30 cellular contexts compared by ENCODE assay signal in genomic region chrX:39002466-39002865, GRCh38.
"Had no signal": no experiment of that assay in that cellular context is flagged by ENCODE, and none has a peak within 500 bp of the region (broad histone marks: within the 10 kb centered on the region; RNA-seq: fewer than 3 reads in every experiment).

No MANE protein-coding gene starts in this region.

- ATAC-seq: activated CD8-positive, alpha-beta T cell treated with anti-CD3 and anti-CD28 coated beads, Interleukin-2, amount 10 ng/mL, durations not matched to agents 7 days and 5 days; activated naive CD4-positive, alpha-beta T cell treated with anti-CD3 and anti-CD28 coated beads, Interleukin-2, amount 50 U/mL, for 72 hours had no signal

- H3K36me3 ChIP-seq: brain microvascular endothelial cell, SJCRH30, WERI-Rb-1 had no signal

- H3K36me3 Mint-ChIP-seq: activated naive CD4-positive, alpha-beta T cell treated with anti-CD3 and anti-CD28 coated beads, Interleukin-2, amount 50 U/mL, for 72 hours had no signal

- H3K27ac ChIP-seq: brain microvascular endothelial cell, PC-9, SJCRH30, SK-N-MC, WERI-Rb-1 had no signal

- H3K27me3 Mint-ChIP-seq: activated CD4-positive, alpha-beta T cell treated with anti-CD3 and anti-CD28 coated beads, Interleukin-2, amount 10 ng/mL, durations not matched to agents 24 days and 14 days had no signal

- H3K27me3 ChIP-seq: brain microvascular endothelial cell, SJCRH30 had no signal

- H3K4me3 Mint-ChIP-seq: activated CD4-positive, alpha-beta T cell treated with anti-CD3 and anti-CD28 coated beads, Interleukin-2, amount 10 ng/mL, durations not matched to agents 24 days and 14 days; activated CD8-positive, alpha-beta T cell treated with anti-CD3 and anti-CD28 coated beads, Interleukin-2, amount 10 ng/mL, durations not matched to agents 7 days and 5 days; activated naive CD4-positive, alpha-beta T cell treated with anti-CD3 and anti-CD28 coated beads for 36 hours; activated T-cell treated with anti-CD3 and anti-CD28 coated beads, Interleukin-2, amount 50 U/mL, for 24 hours; activated T-helper 1 cell treated with anti-CD3 and anti-CD28 coated beads, Interleukin-12 subunit alpha, Interleukin-12 subunit beta, Interleukin-2, Interleukin-4 antibody, amounts not matched to agents 30 ng/mL and 10 ng/mL and 1 ng/mL, durations not matched to agents 14 hours and 24 hours and 36 hours had no signal

- H3K4me2 ChIP-seq: PC-9 had no signal

- H3K9me3 ChIP-seq: SJCRH30 had no signal

- H3K4me1 Mint-ChIP-seq: activated CD4-positive, alpha-beta T cell treated with anti-CD3 and anti-CD28 coated beads, Interleukin-2, amount 10 ng/mL, durations not matched to agents 24 days and 14 days had no signal

- H2AFZ ChIP-seq: PC-9 had no signal

- H3K27ac Mint-ChIP-seq: activated CD4-positive, alpha-beta T cell treated with anti-CD3 and anti-CD28 coated beads, Interleukin-2, amount 10 ng/mL, durations not matched to agents 24 days and 14 days; activated CD8-positive, alpha-beta T cell treated with anti-CD3 and anti-CD28 coated beads, Interleukin-2, amount 10 ng/mL, durations not matched to agents 7 days and 5 days; activated naive CD4-positive, alpha-beta T cell treated with anti-CD3 and anti-CD28 coated beads for 36 hours; activated naive CD4-positive, alpha-beta T cell treated with anti-CD3 and anti-CD28 coated beads, Interleukin-2, amount 50 U/mL, for 72 hours; activated T-cell treated with anti-CD3 and anti-CD28 coated beads, Interleukin-2, amount 50 U/mL, for 24 hours; activated T-helper 1 cell treated with anti-CD3 and anti-CD28 coated beads, Interleukin-12 subunit alpha, Interleukin-12 subunit beta, Interleukin-2, Interleukin-4 antibody, amounts not matched to agents 30 ng/mL and 10 ng/mL and 1 ng/mL, durations not matched to agents 14 hours and 24 hours and 36 hours had no signal

- H3K9me3 Mint-ChIP-seq: activated CD4-positive, alpha-beta T cell treated with anti-CD3 and anti-CD28 coated beads, Interleukin-2, amount 10 ng/mL, durations not matched to agents 24 days and 14 days; activated naive CD4-positive, alpha-beta T cell treated with anti-CD3 and anti-CD28 coated beads for 36 hours; activated T-cell treated with anti-CD3 and anti-CD28 coated beads, Interleukin-2, amount 50 U/mL, for 24 hours; activated T-helper 1 cell treated with anti-CD3 and anti-CD28 coated beads, Interleukin-12 subunit alpha, Interleukin-12 subunit beta, Interleukin-2, Interleukin-4 antibody, amounts not matched to agents 30 ng/mL and 10 ng/mL and 1 ng/mL, durations not matched to agents 14 hours and 24 hours and 36 hours had no signal

- DNase-seq: activated CD4-positive, alpha-beta T cell treated with anti-CD3 and anti-CD28 coated beads, Interleukin-2, amount 10 ng/mL, durations not matched to agents 24 days and 14 days; activated CD4-positive, alpha-beta T cell treated with anti-CD3 and anti-CD28 coated beads, Interleukin-2, amount 50 U/mL, for 4 hours; activated CD8-positive, alpha-beta T cell treated with anti-CD3 and anti-CD28 coated beads, Interleukin-2, amount 10 ng/mL, durations not matched to agents 7 days and 5 days; activated gamma-delta T cell treated with Interleukin-2 at 50 U/mL for 16 hours; activated naive CD4-positive, alpha-beta T cell treated with anti-CD3 and anti-CD28 coated beads for 36 hours; activated T-cell treated with anti-CD3 and anti-CD28 coated beads, Interleukin-2, amount 50 U/mL, for 24 hours; anterior cingulate cortex; brain microvascular endothelial cell; central memory CD4-positive, alpha-beta T cell; Kasumi-1; MM.1S; MV-4-11; NCI-H1092; NCI-H1436 treated with DMSO at 0.1 percent for 48 hours; NCI-H1694 treated with DMSO at 0.1 percent for 48 hours; NCI-H2029 treated with DMSO at 0.1 percent for 48 hours; NCI-H2107; NCI-H2171; NCI-H510A; NCI-H526; NCI-H748 treated with DMSO at 0.1 percent for 48 hours; NK-92 treated with Interleukin-12 subunit alpha and Interleukin-12 subunit beta, amount 100 ng/mL, for 24 hours; PC-9; SHP77; SJCRH30; T1000; WERI-Rb-1 had no signal

- H3K4me1 ChIP-seq: SJCRH30 had no signal

- H3K4me3 ChIP-seq: PC-9, SJCRH30, SK-N-MC had no signal
